ENCODE assay signal across 7 cellular contexts in genomic region chr22:22388494-22388893, GRCh38.
"Had no signal": no experiment of that assay in that cellular context is flagged by ENCODE, and none has a peak within 500 bp of the region (broad histone marks: within the 10 kb centered on the region; RNA-seq: fewer than 3 reads in every experiment).

No MANE protein-coding gene starts in this region.

- FAIRE-seq: H1, H54, HTR-8/SVneo had no signal

- H3K4me2 ChIP-seq: GM23338 had no signal

- H3K4me1 Mint-ChIP-seq: GM23338, H9 had no signal

- H3K27ac Mint-ChIP-seq: GM23338 had no signal

- DNase-seq: H9, HCEC 1CT, IMR-90 had no signal

- H3K4me3 ChIP-seq: GM23338 had no signal

- H2AFZ ChIP-seq: GM23338 had no signal

- H3K4me3 Mint-ChIP-seq: GM23338, H9 had no signal

- ATAC-seq: GM23338 had no signal
